In genomic region chr19:11089254-11090013, GRCh38 we compare ENCODE assay signal across 8 cellular contexts. TPM values are rescaled to one million over a fixed set of nuclear protein-coding genes. Genes with fewer than 3 reads are reported as not detected.
A peak's percentile ranks its signal among the peaks of the same experiment; 100 is the strongest.
DNase-seq lines count a peak whose midpoint lies in the region; ATAC-seq and TF ChIP-seq lines count a peak whose summit lies in the region.

LDLR (plus strand) TSS chr19:11089463; CDS start chr19:11089549, 86 bp downstream.

- H3K9me3 ChIP-seq in neuronal stem cell (replicated peaks in 1 of 2; ENCODE audit: control insufficient read depth in 2 of 2, insufficient read depth in 1 of 2, low read depth in 1 of 2, low read length in 2 of 2), result no peaks in the 10 kb centered on the region

- peak within 1 kb of the TSS; percentile 83 for H2BK15ac ChIP-seq in neuronal stem cell (ENCODE audit: low read length)

- peak within 1 kb of the TSS; percentile 73 for H2BK12ac ChIP-seq in neuronal stem cell (ENCODE audit: low read length)

- peak within 1 kb of the TSS; percentile 87 for H2BK120ac ChIP-seq in neuronal stem cell (ENCODE audit: low read depth, low read length)

- ATAC-seq in GM19463 (IDR thresholded peaks at IDR 0.05; ENCODE audit: unreplicated experiment), result no peak

- H2BK5ac ChIP-seq in neuronal stem cell (ENCODE audit: low read length), result peak within 1 kb of the TSS; percentile 99

- no peaks in the 10 kb centered on the region for H3K27me3 ChIP-seq in neuronal stem cell (ENCODE audit: control insufficient read depth in 3 of 3, insufficient read depth in 3 of 3, low read depth in 1 of 3, low read length in 3 of 3)

- DNase-seq in GM13976 (ENCODE audit: low spot score) (peak; percentile 78), NCI-H1092 (lab: John Stamatoyannopoulos, UW) (peak; percentile 55), SKM-1 treated with dmso at 0.1 percent for 144 hours (lab: John Stamatoyannopoulos, UW; ENCODE audit: unreplicated experiment) (peak; percentile 93), germinal center (ENCODE audit: low spot score) (peak; percentile 45), neuronal stem cell (ENCODE audit: low spot score) (peak; percentile 86)
- peak; percentile 76 for DNase-seq in activated naive CD4-positive, alpha-beta T cell treated with anti-CD3 and anti-CD28 coated beads, Interleukin-2, amount 50 U/mL, for 16 hours

- H3K4ac ChIP-seq in neuronal stem cell (ENCODE audit: low read length), result no peak within 1 kb of the TSS

- no peak within 1 kb of the TSS for H4K8ac ChIP-seq in neuronal stem cell (ENCODE audit: low read depth, low read length)

- WGBS in neuronal stem cell (ENCODE audit: extremely low coverage in 2 of 2, insufficient read length in 2 of 2, insufficient replicate concordance in 1 of 2), 2 donors, result no CpG with 5 or more reads among the region's 43 CpGs

- H3K14ac ChIP-seq in neuronal stem cell (ENCODE audit: low read length), result peak within 1 kb of the TSS; percentile 75

- no peak within 1 kb of the TSS for H2AFZ ChIP-seq in neuronal stem cell (ENCODE audit: low read length)

- H2AK5ac ChIP-seq in neuronal stem cell (ENCODE audit: low read depth, low read length), result peak within 1 kb of the TSS; percentile 99

- no peak within 1 kb of the TSS for H4K91ac ChIP-seq in neuronal stem cell (ENCODE audit: low read depth, low read length, poor library complexity)

- TF ChIP-seq CTCF in GM13976 (IDR thresholded peaks at IDR 0.05; ENCODE audit: borderline replicate concordance, control extremely low read depth, extremely low read depth, insufficient read depth, missing control alignments) (no peak), subcutaneous adipose tissue (IDR thresholded peaks at IDR 0.05; ENCODE audit: low read depth) (no peak)

- peak within 1 kb of the TSS; percentile 98 for H3K27ac ChIP-seq in neuronal stem cell (replicated peaks; ENCODE audit: low read length)

- H3K9ac ChIP-seq in neuronal stem cell (ENCODE audit: low read depth, low read length, poor library complexity), result peak within 1 kb of the TSS; percentile 91

- H3K79me1 ChIP-seq in neuronal stem cell (ENCODE audit: low read depth, low read length), result peaks cover 5% of the 10 kb centered on the region

- H3K23ac ChIP-seq in neuronal stem cell (ENCODE audit: low read depth, low read length, poor library complexity), result peak within 1 kb of the TSS; percentile 99

- H3K4me3 ChIP-seq in neuronal stem cell (ENCODE audit: low read length in 2 of 2), result peak within 1 kb of the TSS; percentile 56 to 88

- in situ Hi-C loops in GM13976 (cut with MboI; ENCODE audit: low sequenced_read_pairs, unreplicated experiment), result no loop called here

- H3K4me1 ChIP-seq in neuronal stem cell (ENCODE audit: control insufficient read depth in 2 of 2, insufficient read depth in 1 of 2, low read depth in 1 of 2, low read length in 2 of 2), result peaks cover 9 to 12% of the 10 kb centered on the region in 2 donors

- peak within 1 kb of the TSS; percentile 100 for H3K18ac ChIP-seq in neuronal stem cell (ENCODE audit: low read length)

- peak within 1 kb of the TSS; percentile 50 for H3K4me2 ChIP-seq in neuronal stem cell (ENCODE audit: insufficient read depth, low read length, poor library complexity, severe bottlenecking)

- peaks cover 18 to 40% of the 10 kb centered on the region in 2 donors for H3K36me3 ChIP-seq in neuronal stem cell (replicated peaks in 1 of 2; ENCODE audit: control insufficient read depth in 2 of 2, insufficient read depth in 2 of 2, low read length in 2 of 2)

RNA-seq across cellular contexts. Expression of gene LDLR, which starts in this region (rescaled TPM):
- polyA plus RNA-seq in neuronal stem cell (2013, experiment 1 of 2), result 54.8 TPM
- polyA plus RNA-seq in neuronal stem cell (2013, experiment 2 of 2), result 55.5 TPM
- 10 to 100 TPM; 11.0 to 31.1 (median 23.3) TPM for total RNA-seq in subcutaneous adipose tissue
